Comparison of ENCODE assay signal across 14 cellular contexts in the genomic region with DNA sequence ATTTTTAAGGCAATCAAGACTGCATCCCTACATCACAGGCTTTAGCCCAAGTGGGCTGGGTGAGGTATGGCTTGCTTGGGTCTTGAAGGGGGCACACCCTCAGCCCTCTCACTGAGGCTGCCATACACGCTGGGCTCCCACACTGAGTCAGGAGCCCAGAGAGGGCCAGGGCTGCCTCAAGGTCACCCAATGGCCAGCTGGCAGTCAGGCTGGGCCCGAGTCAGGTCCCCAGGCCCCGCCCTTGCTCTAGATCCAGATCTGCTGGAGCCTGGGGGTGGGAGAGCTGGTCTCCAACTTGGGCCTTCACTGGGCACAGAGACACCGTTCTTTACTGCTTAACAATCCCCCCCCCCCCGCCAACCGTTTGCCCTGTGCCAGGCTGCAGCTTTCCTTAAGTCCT.
"Had no signal": no experiment of that assay in that cellular context is flagged by ENCODE, and none has a peak within 500 bp of the region (broad histone marks: within the 10 kb centered on the region; RNA-seq: fewer than 3 reads in every experiment).

No MANE protein-coding gene starts in this region.

- H3K9me3 ChIP-seq: left lung, mucosa of descending colon, tibial nerve, uterus had no signal

- H3K27me3 ChIP-seq: cardiac muscle cell, left lung, tibial nerve, uterus had no signal

- H3K36me3 ChIP-seq: cardiac muscle cell, uterus had no signal

- H3K27ac ChIP-seq: cardiac muscle cell, left lung, uterus had no signal

- H3K4me3 ChIP-seq: cardiac muscle cell, left lung, mucosa of descending colon, tibial nerve, uterus had no signal

- DNase-seq: activated CD4-positive, alpha-beta T cell treated with anti-CD3 and anti-CD28 coated beads, Interleukin-2, amount 10 ng/mL, durations not matched to agents 7 days and 5 days; activated CD4-positive, CD25-positive, alpha-beta regulatory T cell; activated CD8-positive, alpha-beta T cell treated with anti-CD3 and anti-CD28 coated beads, Interleukin-2, amount 10 ng/mL, durations not matched to agents 7 days and 5 days; activated gamma-delta T cell treated with Interleukin-2 at 50 U/mL for 16 hours; activated T-cell treated with anti-CD3 and anti-CD28 coated beads, Interleukin-2, amount 50 U/mL, for 4 hours; amniotic stem cell; dermis blood vessel endothelial cell; effector memory CD8-positive, alpha-beta T cell; mucosa of descending colon; T-cell; uterus had no signal

- H3K4me1 ChIP-seq: uterus had no signal
